Comparison of ENCODE assay signal across 9 cellular contexts in the genomic region with DNA sequence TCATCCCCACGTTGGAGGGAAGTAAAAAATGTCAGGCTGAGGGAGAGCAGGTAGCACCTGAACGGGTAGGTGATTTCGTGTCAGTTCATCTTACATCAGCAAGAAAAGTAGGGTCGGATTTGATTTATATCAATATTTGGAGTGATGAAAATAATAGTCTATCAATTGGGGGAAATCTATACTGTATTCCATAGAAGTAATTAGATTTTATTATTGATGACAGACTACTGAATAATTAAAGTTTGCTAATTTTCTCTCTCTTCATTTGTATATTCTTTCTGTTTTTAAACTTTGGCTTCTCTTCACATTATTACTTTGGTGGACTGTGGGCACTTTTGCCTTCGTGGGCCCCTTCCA.
DNase-seq lines count a peak whose midpoint lies in the region; ATAC-seq and TF ChIP-seq lines count a peak whose summit lies in the region.
"Had no signal": no experiment of that assay in that cellular context is flagged by ENCODE, and none has a peak within 500 bp of the region (broad histone marks: within the 10 kb centered on the region; RNA-seq: fewer than 3 reads in every experiment).

No MANE protein-coding gene starts in this region.

- H3K4me1 Mint-ChIP-seq in activated naive CD4-positive, alpha-beta T cell treated with anti-CD3 and anti-CD28 coated beads, Interleukin-2, amount 10 ng/mL, durations not matched to agents 7 days and 5 days, result peaks cover 12% of the 10 kb centered on the region
- H3K4me1 Mint-ChIP-seq in activated T-helper 2 cell treated with anti-CD3 and anti-CD28 coated beads, Interferon-gamma antibody, Interleukin-2, Interleukin-4, amounts not matched to agents 10 μg/mL and 5 μg/mL and 100 μg/mL, durations not matched to agents 14 hours and 24 hours and 36 hours (ENCODE audit: low read depth), result peaks cover 10% of the 10 kb centered on the region
- H3K4me1 Mint-ChIP-seq in memory B cell (peaks cover 9% of the 10 kb centered on the region), type B pancreatic cell (ENCODE audit: unreplicated experiment) (peaks cover 21% of the 10 kb centered on the region)

- no peaks in the 10 kb centered on the region for H3K36me3 Mint-ChIP-seq in activated naive CD4-positive, alpha-beta T cell treated with anti-CD3 and anti-CD28 coated beads, Interleukin-2, amount 10 ng/mL, durations not matched to agents 7 days and 5 days
- no peaks in the 10 kb centered on the region for H3K36me3 Mint-ChIP-seq in activated T-helper 2 cell treated with anti-CD3 and anti-CD28 coated beads, Interferon-gamma antibody, Interleukin-2, Interleukin-4, amounts not matched to agents 10 μg/mL and 5 μg/mL and 100 μg/mL, durations not matched to agents 14 hours and 24 hours and 36 hours (ENCODE audit: low read depth)
- H3K36me3 Mint-ChIP-seq in memory B cell (no peaks in the 10 kb centered on the region), type B pancreatic cell (no peaks in the 10 kb centered on the region)

- CTCF ChIA-PET in activated naive CD4-positive, alpha-beta T cell treated with anti-CD3 and anti-CD28 coated beads, Interleukin-2, amount 10 ng/mL, durations not matched to agents 7 days and 5 days (lab: Charles Lee), result interaction anchor here (0.6 to 2.4 kb wide), 15 partner anchors 11 to 319 kb away, joined by 3 to 10 read pairs (median 5); no protein-coding TSS in a partner anchor

- no peak for DNase-seq in activated naive CD4-positive, alpha-beta T cell treated with anti-CD3 and anti-CD28 coated beads, Interleukin-2, amount 10 ng/mL, durations not matched to agents 7 days and 5 days
- DNase-seq in activated naive CD4-positive, alpha-beta T cell treated with anti-CD3 and anti-CD28 coated beads, Interleukin-2, amount 50 U/mL, for 16 hours, result no peak
- no peak for DNase-seq in activated T-helper 2 cell treated with anti-CD3 and anti-CD28 coated beads, Interferon-gamma antibody, Interleukin-2, Interleukin-4, amounts not matched to agents 10 μg/mL and 5 μg/mL and 100 μg/mL, durations not matched to agents 14 hours and 24 hours and 36 hours (ENCODE audit: low spot score)
- DNase-seq in memory B cell (ENCODE audit: low spot score in 2 of 2) (no peak), type B pancreatic cell (ENCODE audit: extremely low spot score, unreplicated experiment) (no peak), middle frontal gyrus (ENCODE audit: extremely low spot score, low spot score) (no peak)
- DNase-seq: NCI-H1694 treated with DMSO at 0.1 percent for 48 hours had no signal

- peaks cover 8% of the 10 kb centered on the region for H3K27me3 Mint-ChIP-seq in activated naive CD4-positive, alpha-beta T cell treated with anti-CD3 and anti-CD28 coated beads, Interleukin-2, amount 10 ng/mL, durations not matched to agents 7 days and 5 days
- peaks cover 34% of the 10 kb centered on the region for H3K27me3 Mint-ChIP-seq in activated T-helper 2 cell treated with anti-CD3 and anti-CD28 coated beads, Interferon-gamma antibody, Interleukin-2, Interleukin-4, amounts not matched to agents 10 μg/mL and 5 μg/mL and 100 μg/mL, durations not matched to agents 14 hours and 24 hours and 36 hours (ENCODE audit: low read depth)
- peaks cover 2% of the 10 kb centered on the region for H3K27me3 Mint-ChIP-seq in memory B cell
- H3K27me3 Mint-ChIP-seq in type B pancreatic cell, result peaks cover 34% of the 10 kb centered on the region

- TF ChIP-seq CTCF in type B pancreatic cell (conservative IDR thresholded peaks at IDR 0.05), result peak; percentile 12

- H3K9me3 Mint-ChIP-seq in activated naive CD4-positive, alpha-beta T cell treated with anti-CD3 and anti-CD28 coated beads, Interleukin-2, amount 10 ng/mL, durations not matched to agents 7 days and 5 days, result no peaks in the 10 kb centered on the region
- no peaks in the 10 kb centered on the region for H3K9me3 Mint-ChIP-seq in activated T-helper 2 cell treated with anti-CD3 and anti-CD28 coated beads, Interferon-gamma antibody, Interleukin-2, Interleukin-4, amounts not matched to agents 10 μg/mL and 5 μg/mL and 100 μg/mL, durations not matched to agents 14 hours and 24 hours and 36 hours
- H3K9me3 Mint-ChIP-seq in memory B cell (no peaks in the 10 kb centered on the region), type B pancreatic cell (no peaks in the 10 kb centered on the region)

- H3K4me3 Mint-ChIP-seq in activated naive CD4-positive, alpha-beta T cell treated with anti-CD3 and anti-CD28 coated beads, Interleukin-2, amount 10 ng/mL, durations not matched to agents 7 days and 5 days, result peak overlapping the region; percentile 70
- peak overlapping the region; percentile 76 for H3K4me3 Mint-ChIP-seq in activated T-helper 2 cell treated with anti-CD3 and anti-CD28 coated beads, Interferon-gamma antibody, Interleukin-2, Interleukin-4, amounts not matched to agents 10 μg/mL and 5 μg/mL and 100 μg/mL, durations not matched to agents 14 hours and 24 hours and 36 hours (ENCODE audit: low read depth)
- peak overlapping the region; percentile 85 for H3K4me3 Mint-ChIP-seq in memory B cell
- H3K4me3 Mint-ChIP-seq in type B pancreatic cell, result peak overlapping the region; percentile 86

- intact Hi-C loops in activated T-helper 2 cell treated with anti-CD3 and anti-CD28 coated beads, Interferon-gamma antibody, Interleukin-2, Interleukin-4, amounts not matched to agents 10 μg/mL and 5 μg/mL and 100 μg/mL, durations not matched to agents 14 hours and 24 hours and 36 hours (cut with micrococcal nuclease), result loop anchor here (1.0 to 10.0 kb wide), 5 partner anchors 27 to 322 kb away; no protein-coding TSS in a partner anchor

- ATAC-seq in memory B cell (ENCODE audit: low read depth), result no peak
- ATAC-seq in GM21529 (IDR thresholded peaks at IDR 0.05; ENCODE audit: unreplicated experiment), result no peak
- ATAC-seq in GM21381 (IDR thresholded peaks at IDR 0.05; ENCODE audit: unreplicated experiment), result no peak

- no peak overlapping the region for H3K27ac Mint-ChIP-seq in activated naive CD4-positive, alpha-beta T cell treated with anti-CD3 and anti-CD28 coated beads, Interleukin-2, amount 10 ng/mL, durations not matched to agents 7 days and 5 days
- H3K27ac Mint-ChIP-seq in activated T-helper 2 cell treated with anti-CD3 and anti-CD28 coated beads, Interferon-gamma antibody, Interleukin-2, Interleukin-4, amounts not matched to agents 10 μg/mL and 5 μg/mL and 100 μg/mL, durations not matched to agents 14 hours and 24 hours and 36 hours, result no peak overlapping the region
- peak overlapping the region; percentile 68 for H3K27ac Mint-ChIP-seq in memory B cell
- peak overlapping the region; percentile 13 for H3K27ac Mint-ChIP-seq in type B pancreatic cell

Comparison
In these comparisons a context has a peak if more than half of its experiments do, and no peak if none do; other contexts are left out.
1. H3K27ac Mint-ChIP-seq: peak in memory B cell (single experiment) and type B pancreatic cell (single experiment); none in activated naive CD4-positive, alpha-beta T cell treated with anti-CD3 and anti-CD28 coated beads, Interleukin-2, amount 10 ng/mL, durations not matched to agents 7 days and 5 days (single experiment) and activated T-helper 2 cell treated with anti-CD3 and anti-CD28 coated beads, Interferon-gamma antibody, Interleukin-2, Interleukin-4, amounts not matched to agents 10 μg/mL and 5 μg/mL and 100 μg/mL, durations not matched to agents 14 hours and 24 hours and 36 hours (single experiment).
2. Peak in every context shown above with its lines, with median percentiles within 50 percentile points of each other: H3K4me3 Mint-ChIP-seq.